In the genomic region with DNA sequence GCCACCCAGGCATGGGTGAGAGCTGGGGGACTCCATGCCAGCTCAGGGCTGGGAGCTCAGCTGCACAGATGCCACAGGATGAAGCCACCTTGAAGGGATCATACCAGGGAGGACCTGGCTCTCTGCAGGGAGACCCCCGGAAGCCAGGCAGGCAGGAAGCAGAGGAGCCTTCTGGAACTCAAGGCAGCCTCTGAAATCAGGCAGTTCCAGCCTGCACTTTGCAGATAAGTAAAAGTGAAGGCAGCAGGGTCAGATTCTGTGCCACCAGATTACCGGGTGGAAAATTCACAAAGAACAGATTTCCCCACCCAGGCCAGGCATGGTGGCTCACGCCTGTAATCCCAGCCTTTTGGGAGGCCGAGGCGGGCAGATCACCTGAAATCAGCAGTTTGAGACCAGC, we compare ENCODE assay signal across 12 cellular contexts. TPM values are rescaled to one million over a fixed set of nuclear protein-coding genes. Genes with fewer than 3 reads are reported as not detected.
A peak's percentile ranks its signal among the peaks of the same experiment; 100 is the strongest.
DNase-seq lines count a peak whose midpoint lies in the region; ATAC-seq and TF ChIP-seq lines count a peak whose summit lies in the region.
"Had no signal": no experiment of that assay in that cellular context is flagged by ENCODE, and none has a peak within 500 bp of the region (broad histone marks: within the 10 kb centered on the region; RNA-seq: fewer than 3 reads in every experiment).

No MANE protein-coding gene starts in this region.

- no peaks in the 10 kb centered on the region for H3K9me3 ChIP-seq in NT2/D1 (ENCODE audit: insufficient read depth, low read length)
- H3K9me3 ChIP-seq in colonic mucosa = no peaks in the 10 kb centered on the region
- no peaks in the 10 kb centered on the region for H3K9me3 ChIP-seq in gastroesophageal sphincter

- H3K36me3 ChIP-seq in NT2/D1 (ENCODE audit: insufficient read depth, insufficient read length, low read length) = peaks cover 61% of the 10 kb centered on the region
- H3K36me3 ChIP-seq in colonic mucosa = no peaks in the 10 kb centered on the region
- H3K36me3 ChIP-seq in gastroesophageal sphincter = peaks cover 0 to 28% of the 10 kb centered on the region in 2 donors

- no peak for DNase-seq in activated CD4-positive, alpha-beta T cell treated with anti-CD3 and anti-CD28 coated beads for 36 hours
- DNase-seq in activated CD4-positive, alpha-beta T cell treated with anti-CD3 and anti-CD28 coated beads, Interleukin-2, amount 50 U/mL, for 1 hour = no peak
- DNase-seq in NT2/D1 (ENCODE audit: low read depth, low spot score) (no peak), colonic mucosa (no peak)
- DNase-seq in effector CD4-positive, alpha-beta T cell = no peak
- DNase-seq: activated gamma-delta T cell, AML-193, NCI-H2081 treated with DMSO at 0.1 percent for 48 hours had no signal

- no peak for ATAC-seq in activated CD4-positive, alpha-beta T cell treated with anti-CD3 and anti-CD28 coated beads for 36 hours
- ATAC-seq in gastroesophageal sphincter (no peak), HG02610 (IDR thresholded peaks at IDR 0.05; ENCODE audit: unreplicated experiment) (no peak)

- no CpG with 5 or more reads among the region's 5 CpGs for WGBS in gastroesophageal sphincter (ENCODE audit: low coverage in 1 of 2), 2 donors

- H3K27me3 Mint-ChIP-seq in activated CD4-positive, alpha-beta T cell treated with anti-CD3 and anti-CD28 coated beads for 36 hours = no peaks in the 10 kb centered on the region

- H3K9me3 Mint-ChIP-seq in activated CD4-positive, alpha-beta T cell treated with anti-CD3 and anti-CD28 coated beads for 36 hours (ENCODE audit: low read depth) = no peaks in the 10 kb centered on the region

- peaks cover 42% of the 10 kb centered on the region for H3K4me1 ChIP-seq in NT2/D1 (ENCODE audit: insufficient read depth, insufficient read length)
- peaks cover 41% of the 10 kb centered on the region for H3K4me1 ChIP-seq in colonic mucosa
- peaks cover 0 to 89% (median 59%) of the 10 kb centered on the region in 3 donors for H3K4me1 ChIP-seq in gastroesophageal sphincter

- H3K36me3 Mint-ChIP-seq in activated CD4-positive, alpha-beta T cell treated with anti-CD3 and anti-CD28 coated beads for 36 hours (ENCODE audit: low read depth) = peaks cover 9% of the 10 kb centered on the region

- peaks cover 32% of the 10 kb centered on the region for H3K4me1 Mint-ChIP-seq in activated CD4-positive, alpha-beta T cell treated with anti-CD3 and anti-CD28 coated beads for 36 hours

- H3K27ac ChIP-seq in colonic mucosa (peak overlapping the region; percentile 63), skin epidermis (peak overlapping the region in 11 of 21 experiments; percentile 16 to 96 (median 64)), gastroesophageal sphincter (peak overlapping the region in 1 of 4 donors; percentile 99)

- H3K4me3 Mint-ChIP-seq in activated CD4-positive, alpha-beta T cell treated with anti-CD3 and anti-CD28 coated beads for 36 hours = peak overlapping the region; percentile 94

- H3K27ac Mint-ChIP-seq in activated CD4-positive, alpha-beta T cell treated with anti-CD3 and anti-CD28 coated beads for 36 hours = peak overlapping the region; percentile 47

- H3K27me3 ChIP-seq in NT2/D1 (ENCODE audit: insufficient read depth, insufficient read length) (no peaks in the 10 kb centered on the region), colonic mucosa (no peaks in the 10 kb centered on the region), gastroesophageal sphincter (no peaks in the 10 kb centered on the region)

- no peak for TF ChIP-seq EP300 in gastroesophageal sphincter (IDR thresholded peaks at IDR 0.05)

- POLR2A ChIA-PET in activated CD4-positive, alpha-beta T cell treated with anti-CD3 and anti-CD28 coated beads for 36 hours (lab: Charles Lee) = interaction anchor here (0.7 to 0.9 kb wide), 2 partner anchors 14 to 16 kb away, joined by 3 to 8 read pairs; no protein-coding TSS in a partner anchor

- H3K9ac ChIP-seq in NT2/D1 (ENCODE audit: insufficient read length, low read depth) (peak overlapping the region; percentile 74), colonic mucosa (ENCODE audit: low read depth in 2 of 2, low read length in 2 of 2) (no peak overlapping the region)

- TF ChIP-seq CTCF in colonic mucosa (IDR thresholded peaks at IDR 0.05) = no peak
- TF ChIP-seq CTCF in gastroesophageal sphincter (IDR thresholded peaks at IDR 0.05) = no peak

- H3K4me3 ChIP-seq in NT2/D1 (ENCODE audit: insufficient read length, low read depth) (no peak overlapping the region), colonic mucosa (no peak overlapping the region), skin epidermis (no peak overlapping the region), gastroesophageal sphincter (no peak overlapping the region)

- no peak for TF ChIP-seq POLR2A in gastroesophageal sphincter (IDR thresholded peaks at IDR 0.05)

- CTCF ChIA-PET in activated CD4-positive, alpha-beta T cell treated with anti-CD3 and anti-CD28 coated beads for 36 hours (lab: Charles Lee) = interaction anchor here (0.9 to 1.1 kb wide), 3 partner anchors 10 to 226 kb away, joined by 3 to 5 read pairs (median 3); no protein-coding TSS in a partner anchor

- intact Hi-C loops in activated CD4-positive, alpha-beta T cell treated with anti-CD3 and anti-CD28 coated beads for 36 hours (cut with DNase I, micrococcal nuclease) = no loop called here
- intact Hi-C loops in colonic mucosa (cut with DNase I) = no loop called here

RNA-seq across cellular contexts. Expression of a gene that starts 2.5 kb away (rescaled TPM):
- 100 to 1,000 TPM; 106 to 128 TPM for total RNA-seq in activated CD4-positive, alpha-beta T cell treated with anti-CD3 and anti-CD28 coated beads for 36 hours
- total RNA-seq in colonic mucosa (100 to 1,000 TPM; 170 to 235 TPM), gastroesophageal sphincter (100 to 1,000 TPM; 146 to 179 (median 154) TPM)

RNA-seq across cellular contexts. Expression of a gene that starts 2.9 kb away (rescaled TPM):
- total RNA-seq in activated CD4-positive, alpha-beta T cell treated with anti-CD3 and anti-CD28 coated beads for 36 hours = not detected
- total RNA-seq in colonic mucosa (not detected), gastroesophageal sphincter (not detected)
- total RNA-seq: H1 had no signal

RNA-seq across cellular contexts. Expression of a gene that starts 8.0 kb away (rescaled TPM):
- 100 to 1,000 TPM; 108 to 130 TPM for total RNA-seq in activated CD4-positive, alpha-beta T cell treated with anti-CD3 and anti-CD28 coated beads for 36 hours
- 100 to 1,000 TPM; 108 to 132 TPM for total RNA-seq in colonic mucosa
- 100 to 1,000 TPM in 1 of 4 donors, 10 to 100 TPM in 3; 52.9 to 103 (median 75.2) TPM for total RNA-seq in gastroesophageal sphincter

RNA-seq across cellular contexts. Expression of a gene that starts 18.2 kb away (rescaled TPM):
- under 1 TPM in 1 of 2 experiments, not detected in 1; 0.09 TPM for total RNA-seq in activated CD4-positive, alpha-beta T cell treated with anti-CD3 and anti-CD28 coated beads for 36 hours
- total RNA-seq in colonic mucosa (not detected), gastroesophageal sphincter (not detected)

RNA-seq across cellular contexts. Expression of a gene that starts 21.5 kb away (rescaled TPM):
- total RNA-seq in activated CD4-positive, alpha-beta T cell treated with anti-CD3 and anti-CD28 coated beads for 36 hours = 10 to 100 TPM; 14.4 to 16.9 TPM
- total RNA-seq in colonic mucosa (10 to 100 TPM; 23.9 to 31.6 TPM), gastroesophageal sphincter (10 to 100 TPM in 1 of 4 donors, 1 to 10 TPM in 3; 3.9 to 14.3 (median 6.4) TPM)
